31 cellular contexts compared by ENCODE assay signal in the genomic region with DNA sequence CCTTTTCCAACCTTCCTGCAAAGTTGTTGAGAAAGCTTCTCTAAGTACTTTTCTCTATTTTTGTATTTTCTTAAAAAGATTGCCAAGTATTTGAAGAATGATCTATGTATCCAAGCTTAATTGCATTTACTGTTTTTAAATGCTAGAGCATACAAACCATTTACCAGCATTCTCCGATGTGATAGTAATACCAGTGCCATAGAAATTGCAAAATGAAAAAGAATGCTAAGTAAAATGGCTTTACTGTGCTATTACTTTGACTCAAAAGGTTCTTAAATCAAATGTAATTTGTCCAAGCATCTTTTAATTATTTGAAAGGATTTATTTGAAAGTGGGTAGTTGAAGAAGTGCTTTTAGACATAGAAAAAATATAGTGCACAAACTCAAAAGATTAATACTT.
"Had no signal": no experiment of that assay in that cellular context is flagged by ENCODE, and none has a peak within 500 bp of the region (broad histone marks: within the 10 kb centered on the region; RNA-seq: fewer than 3 reads in every experiment).

No MANE protein-coding gene starts in this region.

- H3K36me3 ChIP-seq: neural progenitor cell, ovary, right lobe of liver, sigmoid colon, stomach, suprapubic skin, tibial artery, transverse colon, upper lobe of right lung, uterus had no signal

- H3K4me2 ChIP-seq: neural progenitor cell had no signal

- H3K27me3 Mint-ChIP-seq: naive thymus-derived CD4-positive, alpha-beta T cell; progenitor cell of endocrine pancreas; stimulated activated naive B cell treated with anti-CD40 and anti-IgM and Interleukin-4, amounts not matched to agents 10 μg/mL and 1 μg/mL and 100 μg/mL, for 72 hours; stimulated activated naive CD8-positive, alpha-beta T cell treated with anti-CD3 and anti-CD28 coated beads, Interleukin-15, Interleukin-2, amounts not matched to agents 100 ng/mL and 50 ng/mL, for 24 hours; type B pancreatic cell had no signal

- H3K27me3 ChIP-seq: neural progenitor cell, ovary, right lobe of liver, sigmoid colon, stomach, suprapubic skin, testis, tibial artery, transverse colon, upper lobe of right lung, uterus had no signal

- H3K79me2 ChIP-seq: parathyroid adenoma had no signal

- H2AFZ ChIP-seq: neural progenitor cell, parathyroid adenoma had no signal

- H3K4me3 ChIP-seq: neural progenitor cell, ovary, psoas muscle, right lobe of liver, sigmoid colon, skin epidermis, stomach, suprapubic skin, testis, tibial artery, transverse colon, upper lobe of right lung, uterus had no signal

- ATAC-seq: naive thymus-derived CD4-positive, alpha-beta T cell; natural killer cell; psoas muscle; right cardiac atrium; right lobe of liver; stimulated activated effector memory CD8-positive, alpha-beta T cell treated with anti-CD3 and anti-CD28 coated beads, Interleukin-12 subunit alpha, Interleukin-12 subunit beta, amount 100 ng/mL, for 72 hours; stimulated activated naive B cell treated with anti-CD40 and anti-IgM and Interleukin-4, amounts not matched to agents 10 μg/mL and 1 μg/mL and 100 μg/mL, for 72 hours; upper lobe of right lung had no signal

- H3K9ac ChIP-seq: neural progenitor cell, parathyroid adenoma had no signal

- H3K4me3 Mint-ChIP-seq: naive thymus-derived CD4-positive, alpha-beta T cell; natural killer cell; nephron; neural progenitor cell; stimulated activated effector memory CD8-positive, alpha-beta T cell treated with anti-CD3 and anti-CD28 coated beads, Interleukin-12 subunit alpha, Interleukin-12 subunit beta, amount 100 ng/mL, for 72 hours; stimulated activated naive B cell treated with anti-CD40 and anti-IgM and Interleukin-4, amounts not matched to agents 10 μg/mL and 1 μg/mL and 100 μg/mL, for 72 hours; stimulated activated naive CD8-positive, alpha-beta T cell treated with anti-CD3 and anti-CD28 coated beads, Interleukin-15, Interleukin-2, amounts not matched to agents 100 ng/mL and 50 ng/mL, for 24 hours; type B pancreatic cell had no signal

- DNase-seq: naive thymus-derived CD4-positive, alpha-beta T cell; natural killer cell; occipital lobe; ovary; posterior cingulate gyrus; psoas muscle; right cardiac atrium; right lobe of liver; sigmoid colon; stimulated activated CD4-positive, alpha-beta T cell treated with anti-CD3 and anti-CD28 coated beads, Interleukin-15, amount 100 ng/mL, for 24 hours; stimulated activated CD4-positive, alpha-beta T cell treated with anti-CD3 and anti-CD28 coated beads, Interleukin-2, amount 100 ng/mL, for 24 hours; stimulated activated CD4-positive, alpha-beta T cell treated with anti-CD3 and anti-CD28 coated beads, Interleukin-2, amount 100 ng/mL, for 48 hours; stimulated activated CD4-positive, alpha-beta T cell treated with anti-CD3 and anti-CD28 coated beads, Interleukin-4, amount 100 ng/mL, for 24 hours; stimulated activated naive B cell treated with anti-CD40 and anti-IgM and Interleukin-4, amounts not matched to agents 10 μg/mL and 1 μg/mL and 100 μg/mL, for 72 hours; stimulated activated naive CD4-positive, alpha-beta T cell treated with Interleukin-2 at 50 U/mL for 16 hours; stomach; substantia nigra; testis; tibial artery; transverse colon; upper lobe of right lung; uterus had no signal

- H3K27ac Mint-ChIP-seq: naive thymus-derived CD4-positive, alpha-beta T cell; natural killer cell; nephron; neural progenitor cell; progenitor cell of endocrine pancreas; stimulated activated effector memory CD8-positive, alpha-beta T cell treated with anti-CD3 and anti-CD28 coated beads, Interleukin-12 subunit alpha, Interleukin-12 subunit beta, amount 100 ng/mL, for 72 hours; stimulated activated naive B cell treated with anti-CD40 and anti-IgM and Interleukin-4, amounts not matched to agents 10 μg/mL and 1 μg/mL and 100 μg/mL, for 72 hours; stimulated activated naive CD8-positive, alpha-beta T cell treated with anti-CD3 and anti-CD28 coated beads, Interleukin-15, Interleukin-2, amounts not matched to agents 100 ng/mL and 50 ng/mL, for 24 hours; type B pancreatic cell had no signal

- H3K4me1 Mint-ChIP-seq: naive thymus-derived CD4-positive, alpha-beta T cell; natural killer cell; nephron; neural progenitor cell; stimulated activated effector memory CD8-positive, alpha-beta T cell treated with anti-CD3 and anti-CD28 coated beads, Interleukin-12 subunit alpha, Interleukin-12 subunit beta, amount 100 ng/mL, for 72 hours; stimulated activated naive B cell treated with anti-CD40 and anti-IgM and Interleukin-4, amounts not matched to agents 10 μg/mL and 1 μg/mL and 100 μg/mL, for 72 hours had no signal

- H3K27ac ChIP-seq: neural progenitor cell, ovary, parathyroid adenoma, psoas muscle, right lobe of liver, sigmoid colon, skin epidermis, stomach, suprapubic skin, testis, tibial artery, transverse colon, upper lobe of right lung, uterus had no signal

- H3K4me1 ChIP-seq: neural progenitor cell, parathyroid adenoma, psoas muscle, right lobe of liver, sigmoid colon, stomach, suprapubic skin, testis, tibial artery, transverse colon, upper lobe of right lung, uterus had no signal

- H3K9me3 ChIP-seq: ovary, right lobe of liver, sigmoid colon, testis, tibial artery, transverse colon, upper lobe of right lung, uterus had no signal

- H3K36me3 Mint-ChIP-seq: naive thymus-derived CD4-positive, alpha-beta T cell; neural progenitor cell; stimulated activated effector memory CD8-positive, alpha-beta T cell treated with anti-CD3 and anti-CD28 coated beads, Interleukin-12 subunit alpha, Interleukin-12 subunit beta, amount 100 ng/mL, for 72 hours; stimulated activated naive B cell treated with anti-CD40 and anti-IgM and Interleukin-4, amounts not matched to agents 10 μg/mL and 1 μg/mL and 100 μg/mL, for 72 hours; type B pancreatic cell had no signal
